ENCODE assay signal across 23 cellular contexts in the genomic region with DNA sequence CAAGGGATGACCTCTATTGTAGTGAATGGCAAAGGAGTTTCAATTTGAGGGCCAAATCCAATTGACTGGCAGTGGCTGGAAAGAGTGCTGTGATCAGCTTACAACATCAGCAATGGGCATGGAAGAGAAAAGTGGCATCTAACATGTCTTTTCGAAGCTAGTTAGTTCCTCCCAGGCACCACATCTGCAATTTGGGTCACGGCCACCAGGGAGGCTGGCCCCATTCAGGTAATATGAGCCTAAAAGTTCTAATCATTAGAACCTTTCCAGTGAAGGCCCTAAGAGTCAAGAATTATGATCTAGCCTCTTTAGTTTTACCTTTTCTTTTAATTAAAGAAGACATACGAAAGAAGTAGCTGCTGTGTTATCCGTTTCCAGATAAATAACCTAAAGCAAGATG. TPM values are rescaled to one million over a fixed set of nuclear protein-coding genes. Genes with fewer than 3 reads are reported as not detected.
"Had no signal": no experiment of that assay in that cellular context is flagged by ENCODE, and none has a peak within 500 bp of the region (broad histone marks: within the 10 kb centered on the region; RNA-seq: fewer than 3 reads in every experiment).

No MANE protein-coding gene starts in this region.

- DNase-seq: activated CD4-positive, alpha-beta T cell treated with anti-CD3 and anti-CD28 coated beads, Interleukin-2, amount 10 ng/mL, durations not matched to agents 24 days and 14 days; activated CD8-positive, alpha-beta memory T cell treated with anti-CD3 and anti-CD28 coated beads, Interleukin-2, amount 10 ng/mL, durations not matched to agents 7 days and 5 days; activated CD8-positive, alpha-beta T cell treated with anti-CD3 and anti-CD28 coated beads for 36 hours; activated gamma-delta T cell; activated T-cell treated with anti-CD3 and anti-CD28 coated beads for 4 hours; anterior cingulate cortex; body of pancreas; erythroblast; foreskin fibroblast; kidney glomerular epithelial cell; left ventricle myocardium inferior; naive thymus-derived CD8-positive, alpha-beta T cell; stimulated activated CD4-positive, alpha-beta T cell treated with anti-CD3 and anti-CD28 coated beads, Interleukin-12 subunit alpha, Interleukin-12 subunit beta, amount 100 ng/mL, for 4 hours; stimulated activated CD4-positive, alpha-beta T cell treated with anti-CD3 and anti-CD28 coated beads, Interleukin-4, amount 100 ng/mL, for 4 hours; stimulated activated naive CD8-positive, alpha-beta T cell treated with anti-CD3 and anti-CD28 coated beads, Interleukin-15, amount 100 ng/mL, for 72 hours had no signal

- H3K27ac ChIP-seq: body of pancreas, cardiac muscle cell, hepatocyte, left ventricle myocardium inferior, tibial nerve had no signal

- H3K9me3 Mint-ChIP-seq: activated CD4-positive, alpha-beta T cell treated with anti-CD3 and anti-CD28 coated beads, Interleukin-2, amount 10 ng/mL, durations not matched to agents 24 days and 14 days; activated CD8-positive, alpha-beta T cell treated with anti-CD3 and anti-CD28 coated beads for 36 hours; activated naive CD4-positive, alpha-beta T cell treated with anti-CD3 and anti-CD28 coated beads, Interleukin-2, amount 50 U/mL, for 24 hours; naive thymus-derived CD8-positive, alpha-beta T cell; stimulated activated naive CD8-positive, alpha-beta T cell treated with anti-CD3 and anti-CD28 coated beads, Interleukin-15, amount 100 ng/mL, for 72 hours had no signal

- ATAC-seq: activated CD4-positive, CD25-positive, alpha-beta regulatory T cell treated with anti-CD3 and anti-CD28 coated beads, Interleukin-2, amount 50 U/mL, for 24 hours; activated CD8-positive, alpha-beta memory T cell treated with anti-CD3 and anti-CD28 coated beads, Interleukin-2, amount 10 ng/mL, durations not matched to agents 7 days and 5 days; activated CD8-positive, alpha-beta T cell treated with anti-CD3 and anti-CD28 coated beads for 36 hours; body of pancreas; naive thymus-derived CD8-positive, alpha-beta T cell; stimulated activated naive CD8-positive, alpha-beta T cell treated with anti-CD3 and anti-CD28 coated beads, Interleukin-15, amount 100 ng/mL, for 72 hours had no signal

- H3K4me3 Mint-ChIP-seq: activated CD4-positive, alpha-beta T cell treated with anti-CD3 and anti-CD28 coated beads, Interleukin-2, amount 10 ng/mL, durations not matched to agents 24 days and 14 days; activated CD8-positive, alpha-beta memory T cell treated with anti-CD3 and anti-CD28 coated beads, Interleukin-2, amount 10 ng/mL, durations not matched to agents 7 days and 5 days; activated CD8-positive, alpha-beta T cell treated with anti-CD3 and anti-CD28 coated beads for 36 hours; activated naive CD4-positive, alpha-beta T cell treated with anti-CD3 and anti-CD28 coated beads, Interleukin-2, amount 50 U/mL, for 24 hours; naive thymus-derived CD8-positive, alpha-beta T cell; stimulated activated naive CD8-positive, alpha-beta T cell treated with anti-CD3 and anti-CD28 coated beads, Interleukin-15, amount 100 ng/mL, for 72 hours had no signal

- H3K36me3 ChIP-seq: cardiac muscle cell, left ventricle myocardium inferior, tibial nerve had no signal

- H3K4me3 ChIP-seq: body of pancreas, cardiac muscle cell, hepatocyte, left ventricle myocardium inferior, tibial nerve had no signal

- H3K4me1 ChIP-seq: body of pancreas, left ventricle myocardium inferior had no signal

- H3K9me3 ChIP-seq: body of pancreas, left ventricle myocardium inferior, tibial nerve had no signal

- H3K4me1 Mint-ChIP-seq: activated CD4-positive, alpha-beta T cell treated with anti-CD3 and anti-CD28 coated beads, Interleukin-2, amount 10 ng/mL, durations not matched to agents 24 days and 14 days; activated CD8-positive, alpha-beta memory T cell treated with anti-CD3 and anti-CD28 coated beads, Interleukin-2, amount 10 ng/mL, durations not matched to agents 7 days and 5 days; activated naive CD4-positive, alpha-beta T cell treated with anti-CD3 and anti-CD28 coated beads, Interleukin-2, amount 50 U/mL, for 24 hours; naive thymus-derived CD8-positive, alpha-beta T cell; stimulated activated naive CD8-positive, alpha-beta T cell treated with anti-CD3 and anti-CD28 coated beads, Interleukin-15, amount 100 ng/mL, for 72 hours had no signal

- H3K27ac Mint-ChIP-seq: activated CD4-positive, alpha-beta T cell treated with anti-CD3 and anti-CD28 coated beads, Interleukin-2, amount 10 ng/mL, durations not matched to agents 24 days and 14 days; activated CD8-positive, alpha-beta memory T cell treated with anti-CD3 and anti-CD28 coated beads, Interleukin-2, amount 10 ng/mL, durations not matched to agents 7 days and 5 days; activated CD8-positive, alpha-beta T cell treated with anti-CD3 and anti-CD28 coated beads for 36 hours; activated naive CD4-positive, alpha-beta T cell treated with anti-CD3 and anti-CD28 coated beads, Interleukin-2, amount 50 U/mL, for 24 hours; naive thymus-derived CD8-positive, alpha-beta T cell; stimulated activated naive CD8-positive, alpha-beta T cell treated with anti-CD3 and anti-CD28 coated beads, Interleukin-15, amount 100 ng/mL, for 72 hours had no signal

- H3K27me3 ChIP-seq: body of pancreas, tibial nerve had no signal

- H3K36me3 Mint-ChIP-seq: activated CD8-positive, alpha-beta memory T cell treated with anti-CD3 and anti-CD28 coated beads, Interleukin-2, amount 10 ng/mL, durations not matched to agents 7 days and 5 days; activated naive CD4-positive, alpha-beta T cell treated with anti-CD3 and anti-CD28 coated beads, Interleukin-2, amount 50 U/mL, for 24 hours; naive thymus-derived CD8-positive, alpha-beta T cell had no signal

RNA-seq across cellular contexts. Expression of a gene that starts 17.3 kb away (rescaled TPM):
- total RNA-seq: activated CD4-positive, alpha-beta T cell treated with anti-CD3 and anti-CD28 coated beads, Interleukin-2, amount 10 ng/mL, durations not matched to agents 24 days and 14 days; activated CD8-positive, alpha-beta memory T cell treated with anti-CD3 and anti-CD28 coated beads, Interleukin-2, amount 10 ng/mL, durations not matched to agents 7 days and 5 days; activated CD8-positive, alpha-beta T cell treated with anti-CD3 and anti-CD28 coated beads for 36 hours; fibroblast of lung; naive thymus-derived CD8-positive, alpha-beta T cell; osteoblast; T-helper 2 cell treated with Interferon-gamma antibody and Interleukin-4, amounts not matched to agents 100 ng/mL and 5 ng/mL, for 36 hours had no signal
